ENCODE assay signal across 37 cellular contexts in the genomic region with DNA sequence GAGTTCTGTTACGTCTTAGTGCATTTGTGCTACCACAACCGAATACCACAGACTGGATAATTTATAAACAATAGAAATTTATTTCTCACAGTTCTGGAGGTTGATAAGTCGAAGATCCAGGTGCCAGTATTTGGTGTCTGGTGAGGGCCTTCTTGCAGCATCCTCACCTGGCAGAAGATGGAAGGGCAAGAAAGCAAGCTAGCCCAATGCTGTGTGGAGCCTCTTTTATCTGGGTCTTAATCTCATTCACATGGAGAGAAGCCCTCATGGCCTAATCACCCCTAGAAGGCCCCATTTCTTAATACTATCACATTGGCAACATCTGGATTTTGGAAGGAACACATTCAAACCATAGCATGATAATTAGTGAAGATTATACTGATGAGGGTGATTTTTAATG.
"Had no signal": no experiment of that assay in that cellular context is flagged by ENCODE, and none has a peak within 500 bp of the region (broad histone marks: within the 10 kb centered on the region; RNA-seq: fewer than 3 reads in every experiment).

No MANE protein-coding gene starts in this region.

- H3K27me3 Mint-ChIP-seq: activated CD4-positive, alpha-beta memory T cell treated with anti-CD3 and anti-CD28 coated beads, Interleukin-2, amount 10 ng/mL, durations not matched to agents 7 days and 5 days; activated CD4-positive, alpha-beta T cell treated with anti-CD3 and anti-CD28 coated beads, Interleukin-2, amount 10 ng/mL, durations not matched to agents 7 days and 5 days; activated CD8-positive, alpha-beta memory T cell treated with anti-CD3 and anti-CD28 coated beads, Interleukin-2, amount 10 ng/mL, durations not matched to agents 7 days and 5 days had no signal

- ATAC-seq: activated CD4-positive, alpha-beta T cell treated with anti-CD3 and anti-CD28 coated beads for 36 hours; activated CD4-positive, CD25-positive, alpha-beta regulatory T cell treated with anti-CD3 and anti-CD28 coated beads, Interleukin-2, amount 50 U/mL, for 24 hours; activated CD8-positive, alpha-beta memory T cell treated with anti-CD3 and anti-CD28 coated beads, Interleukin-2, amount 10 ng/mL, durations not matched to agents 7 days and 5 days; activated CD8-positive, alpha-beta T cell treated with anti-CD3 and anti-CD28 coated beads, Interleukin-2, amount 10 ng/mL, durations not matched to agents 7 days and 5 days; activated naive CD4-positive, alpha-beta T cell treated with anti-CD3 and anti-CD28 coated beads, Interleukin-2, amount 50 U/mL, for 72 hours; activated T-cell treated with anti-CD3 and anti-CD28 coated beads, Interleukin-2, amount 50 U/mL, for 4 hours; activated T-cell treated with anti-CD3 and anti-CD28 coated beads, Interleukin-2, amount 50 U/mL, for 72 hours; activated T-helper 17 cell treated with anti-CD3 and anti-CD28 coated beads, Interleukin-2, amount 50 U/mL, for 72 hours; body of pancreas had no signal

- DNase-seq: activated CD4-positive, alpha-beta memory T cell treated with anti-CD3 and anti-CD28 coated beads, Interleukin-2, amount 10 ng/mL, durations not matched to agents 7 days and 5 days; activated CD4-positive, alpha-beta T cell treated with anti-CD3 and anti-CD28 coated beads for 1 hour; activated CD4-positive, alpha-beta T cell treated with anti-CD3 and anti-CD28 coated beads for 36 hours; activated CD4-positive, alpha-beta T cell treated with anti-CD3 and anti-CD28 coated beads for 48 hours; activated CD4-positive, alpha-beta T cell treated with anti-CD3 and anti-CD28 coated beads, Interleukin-2, amount 10 ng/mL, durations not matched to agents 7 days and 5 days; activated CD4-positive, alpha-beta T cell treated with anti-CD3 and anti-CD28 coated beads, Interleukin-2, amount 50 U/mL, for 48 hours; activated CD4-positive, CD25-positive, alpha-beta regulatory T cell; activated CD8-positive, alpha-beta memory T cell treated with anti-CD3 and anti-CD28 coated beads for 24 hours; activated CD8-positive, alpha-beta memory T cell treated with anti-CD3 and anti-CD28 coated beads, Interleukin-2, amount 10 ng/mL, durations not matched to agents 7 days and 5 days; activated CD8-positive, alpha-beta memory T cell treated with anti-CD3 and anti-CD28 coated beads, Interleukin-2, amount 50 U/mL, for 48 hours; activated CD8-positive, alpha-beta T cell treated with anti-CD3 and anti-CD28 coated beads, Interleukin-2, amount 10 ng/mL, durations not matched to agents 7 days and 5 days; activated effector memory CD4-positive, alpha-beta T cell treated with anti-CD3 and anti-CD28 coated beads, Interleukin-2, amount 50 U/mL, for 16 hours; activated gamma-delta T cell treated with Interleukin-2 at 50 U/mL for 16 hours; activated naive CD4-positive, alpha-beta T cell; activated naive CD4-positive, alpha-beta T cell treated with anti-CD3 and anti-CD28 coated beads for 36 hours; activated naive CD4-positive, alpha-beta T cell treated with anti-CD3 and anti-CD28 coated beads, Interleukin-2, amount 50 U/mL, for 16 hours; activated naive CD8-positive, alpha-beta T cell treated with anti-CD3 and anti-CD28 coated beads for 36 hours; activated T-cell treated with anti-CD3 and anti-CD28 coated beads, Interleukin-2, amount 50 U/mL, for 4 hours; activated T-cell treated with anti-CD3 and anti-CD28 coated beads, Interleukin-2, amount 50 U/mL, for 72 hours; adrenal gland; amniotic stem cell; aorta; body of pancreas; brain microvascular endothelial cell; central memory CD4-positive, alpha-beta T cell; cerebellar nuclear complex; T-helper 1 cell; T-helper 2 cell; T-helper 9 cell had no signal

- H3K9me3 Mint-ChIP-seq: activated CD4-positive, alpha-beta memory T cell treated with anti-CD3 and anti-CD28 coated beads, Interleukin-2, amount 10 ng/mL, durations not matched to agents 7 days and 5 days; activated CD4-positive, alpha-beta T cell treated with anti-CD3 and anti-CD28 coated beads, Interleukin-2, amount 10 ng/mL, durations not matched to agents 7 days and 5 days; activated T-cell treated with anti-CD3 and anti-CD28 coated beads, Interleukin-2, amount 50 U/mL, for 4 hours; activated T-helper 1 cell treated with anti-CD3 and anti-CD28 coated beads, Interleukin-12 subunit alpha, Interleukin-12 subunit beta, Interleukin-2, Interleukin-4 antibody, amounts not matched to agents 30 ng/mL and 10 ng/mL and 1 ng/mL, durations not matched to agents 14 hours and 24 hours and 36 hours; activated T-helper 17 cell treated with anti-CD3 and anti-CD28 coated beads, Interleukin-2, amount 50 U/mL, for 72 hours; T-helper 1 cell treated with Interleukin-12 subunit alpha and Interleukin-12 subunit beta and Interleukin-4 antibody, amounts not matched to agents 30 μg/mL and 1 μg/mL, for 36 hours; T-helper 2 cell treated with Interferon-gamma antibody and Interleukin-4, amounts not matched to agents 5 μg/mL and 100 μg/mL, for 36 hours had no signal

- H3K36me3 Mint-ChIP-seq: activated CD8-positive, alpha-beta memory T cell treated with anti-CD3 and anti-CD28 coated beads, Interleukin-2, amount 10 ng/mL, durations not matched to agents 7 days and 5 days; activated naive CD4-positive, alpha-beta T cell treated with anti-CD3 and anti-CD28 coated beads, Interleukin-2, amount 50 U/mL, for 72 hours; activated naive CD8-positive, alpha-beta T cell treated with anti-CD3 and anti-CD28 coated beads for 36 hours had no signal

- H3K27me3 ChIP-seq: adrenal gland, body of pancreas, brain microvascular endothelial cell, breast epithelium had no signal

- H3K27ac ChIP-seq: adrenal gland, body of pancreas, brain microvascular endothelial cell, breast epithelium, VCaP had no signal

- H3K4me3 ChIP-seq: adrenal gland, body of pancreas, breast epithelium had no signal

- H3K27ac Mint-ChIP-seq: activated CD4-positive, alpha-beta memory T cell treated with anti-CD3 and anti-CD28 coated beads, Interleukin-2, amount 10 ng/mL, durations not matched to agents 7 days and 5 days; activated CD4-positive, alpha-beta T cell treated with anti-CD3 and anti-CD28 coated beads for 36 hours; activated CD4-positive, alpha-beta T cell treated with anti-CD3 and anti-CD28 coated beads, Interleukin-2, amount 10 ng/mL, durations not matched to agents 7 days and 5 days; activated CD8-positive, alpha-beta memory T cell treated with anti-CD3 and anti-CD28 coated beads, Interleukin-2, amount 10 ng/mL, durations not matched to agents 7 days and 5 days; activated CD8-positive, alpha-beta T cell treated with anti-CD3 and anti-CD28 coated beads, Interleukin-2, amount 10 ng/mL, durations not matched to agents 7 days and 5 days; activated naive CD4-positive, alpha-beta T cell treated with anti-CD3 and anti-CD28 coated beads for 36 hours; activated naive CD4-positive, alpha-beta T cell treated with anti-CD3 and anti-CD28 coated beads, Interleukin-2, amount 50 U/mL, for 72 hours; activated naive CD8-positive, alpha-beta T cell treated with anti-CD3 and anti-CD28 coated beads for 36 hours; activated T-cell treated with anti-CD3 and anti-CD28 coated beads, Interleukin-2, amount 50 U/mL, for 72 hours; activated T-helper 1 cell treated with anti-CD3 and anti-CD28 coated beads, Interleukin-12 subunit alpha, Interleukin-12 subunit beta, Interleukin-2, Interleukin-4 antibody, amounts not matched to agents 30 ng/mL and 10 ng/mL and 1 ng/mL, durations not matched to agents 14 hours and 24 hours and 36 hours; activated T-helper 17 cell treated with anti-CD3 and anti-CD28 coated beads, Interleukin-2, amount 50 U/mL, for 72 hours; T-helper 1 cell treated with Interleukin-12 subunit alpha and Interleukin-12 subunit beta and Interleukin-4 antibody, amounts not matched to agents 30 μg/mL and 1 μg/mL, for 36 hours; T-helper 2 cell treated with Interferon-gamma antibody and Interleukin-4, amounts not matched to agents 5 μg/mL and 100 μg/mL, for 36 hours had no signal

- H3K4me1 ChIP-seq: adrenal gland, body of pancreas, breast epithelium had no signal

- H3K36me3 ChIP-seq: adrenal gland, brain microvascular endothelial cell, breast epithelium had no signal

- H3K9me3 ChIP-seq: adrenal gland, body of pancreas, breast epithelium had no signal

- H3K4me1 Mint-ChIP-seq: activated CD4-positive, alpha-beta memory T cell treated with anti-CD3 and anti-CD28 coated beads, Interleukin-2, amount 10 ng/mL, durations not matched to agents 7 days and 5 days; activated CD4-positive, alpha-beta T cell treated with anti-CD3 and anti-CD28 coated beads for 36 hours; activated CD4-positive, alpha-beta T cell treated with anti-CD3 and anti-CD28 coated beads, Interleukin-2, amount 10 ng/mL, durations not matched to agents 7 days and 5 days; activated CD8-positive, alpha-beta memory T cell treated with anti-CD3 and anti-CD28 coated beads, Interleukin-2, amount 10 ng/mL, durations not matched to agents 7 days and 5 days; activated naive CD8-positive, alpha-beta T cell treated with anti-CD3 and anti-CD28 coated beads for 36 hours; activated T-helper 17 cell treated with anti-CD3 and anti-CD28 coated beads, Interleukin-2, amount 50 U/mL, for 72 hours had no signal

- H3K4me3 Mint-ChIP-seq: activated CD4-positive, alpha-beta memory T cell treated with anti-CD3 and anti-CD28 coated beads, Interleukin-2, amount 10 ng/mL, durations not matched to agents 7 days and 5 days; activated CD4-positive, alpha-beta T cell treated with anti-CD3 and anti-CD28 coated beads for 36 hours; activated CD4-positive, alpha-beta T cell treated with anti-CD3 and anti-CD28 coated beads, Interleukin-2, amount 10 ng/mL, durations not matched to agents 7 days and 5 days; activated CD8-positive, alpha-beta memory T cell treated with anti-CD3 and anti-CD28 coated beads, Interleukin-2, amount 10 ng/mL, durations not matched to agents 7 days and 5 days; activated CD8-positive, alpha-beta T cell treated with anti-CD3 and anti-CD28 coated beads, Interleukin-2, amount 10 ng/mL, durations not matched to agents 7 days and 5 days; activated naive CD4-positive, alpha-beta T cell treated with anti-CD3 and anti-CD28 coated beads for 36 hours; activated naive CD8-positive, alpha-beta T cell treated with anti-CD3 and anti-CD28 coated beads for 36 hours; activated T-cell treated with anti-CD3 and anti-CD28 coated beads, Interleukin-2, amount 50 U/mL, for 4 hours; activated T-cell treated with anti-CD3 and anti-CD28 coated beads, Interleukin-2, amount 50 U/mL, for 72 hours; activated T-helper 1 cell treated with anti-CD3 and anti-CD28 coated beads, Interleukin-12 subunit alpha, Interleukin-12 subunit beta, Interleukin-2, Interleukin-4 antibody, amounts not matched to agents 30 ng/mL and 10 ng/mL and 1 ng/mL, durations not matched to agents 14 hours and 24 hours and 36 hours; activated T-helper 17 cell treated with anti-CD3 and anti-CD28 coated beads, Interleukin-2, amount 50 U/mL, for 72 hours; T-helper 1 cell treated with Interleukin-12 subunit alpha and Interleukin-12 subunit beta and Interleukin-4 antibody, amounts not matched to agents 30 μg/mL and 1 μg/mL, for 36 hours; T-helper 2 cell treated with Interferon-gamma antibody and Interleukin-4, amounts not matched to agents 5 μg/mL and 100 μg/mL, for 36 hours had no signal
